Comparison of ENCODE assay signal across 17 cellular contexts in genomic region chr14:34359423-34360120, GRCh38.
DNase-seq lines count a peak whose midpoint lies in the region; ATAC-seq and TF ChIP-seq lines count a peak whose summit lies in the region.
"Had no signal": no experiment of that assay in that cellular context is flagged by ENCODE, and none has a peak within 500 bp of the region (broad histone marks: within the 10 kb centered on the region; RNA-seq: fewer than 3 reads in every experiment).

No MANE protein-coding gene starts in this region.

- H2AFZ ChIP-seq in GM23338, result peak overlapping the region; percentile 83; the same call in 1 of the 2 replicates
- H2AFZ ChIP-seq in MM.1S (ENCODE audit: low read length), result no peak overlapping the region
- H2AFZ ChIP-seq in neural progenitor cell (replicated peaks), result no peak overlapping the region

- no peak overlapping the region for H3K4me3 Mint-ChIP-seq in GM23338
- H3K4me3 Mint-ChIP-seq in MCF 10A (ENCODE audit: unreplicated experiment), result no peak overlapping the region
- H3K4me3 Mint-ChIP-seq in neural progenitor cell, result no peak overlapping the region

- no peaks in the 10 kb centered on the region for H3K9me3 ChIP-seq in MM.1S (replicated peaks; ENCODE audit: insufficient read depth, low read length)
- no peaks in the 10 kb centered on the region for H3K9me3 ChIP-seq in neural progenitor cell (ENCODE audit: low read depth)
- H3K9me3 ChIP-seq: gastrocnemius medialis, ovary had no signal

- H3K36me3 Mint-ChIP-seq in GM23338 (ENCODE audit: low read depth), result no peaks in the 10 kb centered on the region
- peaks cover 6% of the 10 kb centered on the region for H3K36me3 Mint-ChIP-seq in MCF 10A (ENCODE audit: insufficient read depth, unreplicated experiment)
- no peaks in the 10 kb centered on the region for H3K36me3 Mint-ChIP-seq in neural progenitor cell

- POLR2A ChIA-PET in MCF 10A (lab: Yijun Ruan, JAX), result interaction anchor here (0.8 to 1.4 kb wide), 3 partner anchors 8 to 15 kb away, joined by 3 read pairs; no protein-coding TSS in a partner anchor
- POLR2A ChIA-PET in GM10248 (lab: Yijun Ruan, JAX), result no interaction called here

- H3K27me3 ChIP-seq in GM23338 (ENCODE audit: insufficient read depth) (no peaks in the 10 kb centered on the region), MM.1S (replicated peaks; ENCODE audit: insufficient read depth, low read length) (no peaks in the 10 kb centered on the region), neural progenitor cell (no peaks in the 10 kb centered on the region)
- H3K27me3 ChIP-seq: gastrocnemius medialis, ovary had no signal

- CTCF ChIA-PET in MCF 10A (lab: Yijun Ruan, JAX), result interaction anchor here (1.9 kb wide), 1 partner anchor 28 kb away, joined by 8 read pairs; no protein-coding TSS in a partner anchor
- CTCF ChIA-PET in GM10248 (lab: Yijun Ruan, JAX), result interaction anchor here (1.6 to 4.1 kb wide), 2 partner anchors 12 to 28 kb away, joined by 3 to 11 read pairs; no protein-coding TSS in a partner anchor

- no peak for TF ChIP-seq CTCF in GM23338 (conservative IDR thresholded peaks at IDR 0.05; ENCODE audit: low read depth in 2 of 2)
- TF ChIP-seq CTCF in MM.1S (IDR thresholded peaks at IDR 0.05; ENCODE audit: low read length), result no peak
- no peak for TF ChIP-seq CTCF in MCF 10A (IDR thresholded peaks at IDR 0.05; ENCODE audit: unreplicated experiment)
- TF ChIP-seq CTCF in neural progenitor cell (IDR thresholded peaks at IDR 0.05), result no peak
- no peak for TF ChIP-seq CTCF in GM10248 (IDR thresholded peaks at IDR 0.05; ENCODE audit: control extremely low read depth, extremely low read depth, low read depth, missing control alignments)

- H3K9ac ChIP-seq in MM.1S (ENCODE audit: low read length) (no peak overlapping the region), neural progenitor cell (no peak overlapping the region)

- no peaks in the 10 kb centered on the region for H3K36me3 ChIP-seq in GM23338 (ENCODE audit: insufficient read depth)
- no peaks in the 10 kb centered on the region for H3K36me3 ChIP-seq in MM.1S (replicated peaks; ENCODE audit: insufficient read depth, low read length)
- H3K36me3 ChIP-seq in neural progenitor cell, result no peaks in the 10 kb centered on the region
- H3K36me3 ChIP-seq: gastrocnemius medialis, ovary had no signal

- H4K20me1 ChIP-seq in GM23338 (replicated peaks; ENCODE audit: insufficient read depth) (no peaks in the 10 kb centered on the region), MM.1S (ENCODE audit: insufficient read depth, low read length) (no peaks in the 10 kb centered on the region), neural progenitor cell (ENCODE audit: low read depth) (no peaks in the 10 kb centered on the region)

- H3K27ac Mint-ChIP-seq in GM23338, result no peak overlapping the region
- peak overlapping the region; percentile 14 for H3K27ac Mint-ChIP-seq in MCF 10A (ENCODE audit: low read depth, unreplicated experiment)
- H3K27ac Mint-ChIP-seq in neural progenitor cell, result peak overlapping the region; percentile 86

- ATAC-seq in GM23338 (no peak), left lobe of liver (no peak)
- ATAC-seq: gastrocnemius medialis had no signal

- H3K9me2 ChIP-seq in GM23338 (ENCODE audit: insufficient read depth) (no peaks in the 10 kb centered on the region), MM.1S (replicated peaks; ENCODE audit: insufficient read depth, low read length) (no peaks in the 10 kb centered on the region)

- H3K4me1 Mint-ChIP-seq in GM23338 (no peaks in the 10 kb centered on the region), MCF 10A (ENCODE audit: insufficient read depth, unreplicated experiment) (peaks cover 58% of the 10 kb centered on the region), neural progenitor cell (peaks cover 18% of the 10 kb centered on the region)

- no TSS peak for BruUV-seq in MCF 10A (replicated peaks; lab: Mats Ljungman, UMichigan)

- peaks cover 5% of the 10 kb centered on the region for H3K27me3 Mint-ChIP-seq in GM23338 (ENCODE audit: insufficient read depth, low read depth, poor library complexity)
- H3K27me3 Mint-ChIP-seq in MCF 10A (ENCODE audit: insufficient read depth, unreplicated experiment), result no peaks in the 10 kb centered on the region
- peaks cover under 1% of the 10 kb centered on the region for H3K27me3 Mint-ChIP-seq in neural progenitor cell (ENCODE audit: insufficient read depth, low read depth)

- H3K4me1 ChIP-seq in GM23338 (ENCODE audit: insufficient read depth) (no peaks in the 10 kb centered on the region), MM.1S (ENCODE audit: low read length) (no peaks in the 10 kb centered on the region), neural progenitor cell (peaks cover 14% of the 10 kb centered on the region)
- H3K4me1 ChIP-seq: gastrocnemius medialis had no signal

- no peak for DNase-seq in GM23338 (ENCODE audit: low spot score)
- peak; percentile 12 for DNase-seq in MM.1S
- DNase-seq in MCF 10A (ENCODE audit: unreplicated experiment), result no peak
- DNase-seq in neural progenitor cell (ENCODE audit: low spot score), result peak; percentile 5
- DNase-seq in GM10248 (ENCODE audit: extremely low spot score), result no peak
- DNase-seq in left lobe of liver (ENCODE audit: low spot score), result no peak
- DNase-seq in 8988T, result no peak
- DNase-seq: activated CD4-positive, alpha-beta T cell treated with anti-CD3 and anti-CD28 coated beads for 1 hour; activated gamma-delta T cell; gastrocnemius medialis; KBM-7; NCI-H1436 treated with DMSO at 0.1 percent for 48 hours; NCI-H2227 treated with DMSO at 0.1 percent for 48 hours; ovary; SIG-M5; stimulated activated CD4-positive, alpha-beta T cell treated with anti-CD3 and anti-CD28 coated beads, Interleukin-2, amount 100 ng/mL, for 48 hours had no signal

- H3K79me2 ChIP-seq in GM23338 (replicated peaks; ENCODE audit: insufficient read depth) (no peaks in the 10 kb centered on the region), MM.1S (ENCODE audit: low read length) (no peaks in the 10 kb centered on the region), neural progenitor cell (ENCODE audit: low read depth) (no peaks in the 10 kb centered on the region)

- no peak overlapping the region for H3K4me3 ChIP-seq in GM23338
- no peak overlapping the region for H3K4me3 ChIP-seq in MM.1S (ENCODE audit: low read length)
- H3K4me3 ChIP-seq in neural progenitor cell, result no peak overlapping the region
- H3K4me3 ChIP-seq: gastrocnemius medialis, ovary had no signal

- H3K9me3 Mint-ChIP-seq in GM23338, result no peaks in the 10 kb centered on the region
- H3K9me3 Mint-ChIP-seq in MCF 10A (ENCODE audit: unreplicated experiment), result no peaks in the 10 kb centered on the region
- H3K9me3 Mint-ChIP-seq in neural progenitor cell, result no peaks in the 10 kb centered on the region

- intact Hi-C loops in MCF 10A (cut with micrococcal nuclease), result loop anchor here (10.0 kb wide), 1 partner anchor 135 kb away; no protein-coding TSS in a partner anchor

- H3F3A ChIP-seq in GM23338 (replicated peaks; ENCODE audit: low read depth) (no peaks in the 10 kb centered on the region), MM.1S (ENCODE audit: insufficient read depth, low read length) (no peaks in the 10 kb centered on the region), neural progenitor cell (ENCODE audit: low read depth) (no peaks in the 10 kb centered on the region)

- H3K27ac ChIP-seq in GM23338 (ENCODE audit: low read depth) (no peak overlapping the region), MM.1S (ENCODE audit: low read length) (no peak overlapping the region), neural progenitor cell (no peak overlapping the region)
- H3K27ac ChIP-seq: gastrocnemius medialis, HL-60, ovary had no signal

- H3K4me2 ChIP-seq in GM23338, result no peak overlapping the region
- no peak overlapping the region for H3K4me2 ChIP-seq in MM.1S (ENCODE audit: low read depth, low read length)
- no peak overlapping the region for H3K4me2 ChIP-seq in neural progenitor cell

Comparison
In these comparisons a context has a peak if more than half of its experiments do, and no peak if none do; other contexts are left out.
1. DNase-seq: peak in MM.1S (single experiment) and neural progenitor cell (single experiment); none in GM23338 (single experiment), MCF 10A (single experiment), GM10248 (single experiment), left lobe of liver (single experiment) and 8988T (single experiment).